ENCODE assay signal across 15 cellular contexts in the genomic region with DNA sequence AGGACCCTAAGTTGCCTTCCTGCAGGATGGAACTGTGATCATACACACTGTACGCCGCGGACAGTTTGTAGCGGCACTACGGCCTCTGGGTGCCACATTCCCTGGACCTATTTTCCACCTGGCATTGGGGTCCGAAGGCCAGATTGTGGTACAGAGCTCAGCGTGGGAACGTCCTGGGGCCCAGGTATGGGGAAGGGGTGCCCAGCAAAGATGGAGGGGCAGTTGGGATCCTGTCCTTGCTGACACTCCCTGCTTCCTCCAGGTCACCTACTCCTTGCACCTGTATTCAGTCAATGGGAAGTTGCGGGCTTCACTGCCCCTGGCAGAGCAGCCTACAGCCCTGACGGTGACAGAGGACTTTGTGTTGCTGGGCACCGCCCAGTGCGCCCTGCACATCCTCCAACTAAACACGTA. TPM values are rescaled to one million over a fixed set of nuclear protein-coding genes. Genes with fewer than 3 reads are reported as not detected.
DNase-seq lines count a peak whose midpoint lies in the region; ATAC-seq and TF ChIP-seq lines count a peak whose summit lies in the region.
"Had no signal": no experiment of that assay in that cellular context is flagged by ENCODE, and none has a peak within 500 bp of the region (broad histone marks: within the 10 kb centered on the region; RNA-seq: fewer than 3 reads in every experiment).

No MANE protein-coding gene starts in this region.

- H3K79me2 ChIP-seq in mammary epithelial cell (ENCODE audit: insufficient read depth, low read length), result no peaks in the 10 kb centered on the region

- H3K36me3 ChIP-seq in mammary epithelial cell (ENCODE audit: insufficient read depth, low read length), result peaks cover 6% of the 10 kb centered on the region
- peaks cover 35% of the 10 kb centered on the region for H3K36me3 ChIP-seq in upper lobe of right lung

- CTCF ChIA-PET in mammary epithelial cell (lab: Charles Lee; ENCODE audit: low non-redundant PET) (no interaction called here), MCF 10A (lab: Yijun Ruan, JAX) (interaction anchor here (1.4 kb wide), 1 partner anchor 10 kb away, joined by 3 read pairs; no protein-coding TSS in a partner anchor), activated B cell treated with CpG ODN at 0.5 μM for 24 hours (lab: Charles Lee) (no interaction called here)

- no peak overlapping the region for H3K9ac ChIP-seq in mammary epithelial cell (ENCODE audit: insufficient read depth, low read length)

- ATAC-seq in activated B cell treated with CpG ODN at 0.5 μM for 24 hours (ENCODE audit: low read depth) (no peak), left colon (no peak), upper lobe of right lung (no peak), GM21825 (IDR thresholded peaks at IDR 0.05; ENCODE audit: unreplicated experiment) (no peak)

- no peaks in the 10 kb centered on the region for H3K27me3 ChIP-seq in mammary epithelial cell (ENCODE audit: insufficient read depth, low read length)
- H3K27me3 ChIP-seq in upper lobe of right lung, result no peaks in the 10 kb centered on the region
- H3K27me3 ChIP-seq: vagina had no signal

- dilution Hi-C loops in mammary epithelial cell (cut with HindIII; ENCODE audit: low sequenced_read_pairs), result no loop called here

- no peak overlapping the region for H3K4me2 ChIP-seq in mammary epithelial cell (ENCODE audit: insufficient read depth, low read depth, low read length)

- TF ChIP-seq CTCF in mammary epithelial cell (conservative IDR thresholded peaks at IDR 0.05 in 1 of 2, IDR thresholded peaks at IDR 0.05 in 1 of 2; ENCODE audit: extremely low read depth in 1 of 2, insufficient read depth in 1 of 2, low read depth in 1 of 2, low read length in 2 of 2) (no peak), MCF 10A (IDR thresholded peaks at IDR 0.05; ENCODE audit: unreplicated experiment) (no peak), activated B cell treated with CpG ODN at 0.5 μM for 24 hours (IDR thresholded peaks at IDR 0.05) (no peak), upper lobe of right lung (IDR thresholded peaks at IDR 0.05) (no peak), GM13976 (IDR thresholded peaks at IDR 0.05; ENCODE audit: borderline replicate concordance, control extremely low read depth, extremely low read depth, insufficient read depth, missing control alignments) (no peak)

- no peak overlapping the region for H3K4me3 ChIP-seq in mammary epithelial cell (replicated peaks in 1 of 3; ENCODE audit: insufficient read depth in 1 of 3, low read depth in 2 of 3, low read length in 3 of 3)
- no peak overlapping the region for H3K4me3 ChIP-seq in upper lobe of right lung

- H3K4me3 Mint-ChIP-seq in MCF 10A (ENCODE audit: unreplicated experiment) (no peak overlapping the region), activated B cell treated with CpG ODN at 0.5 μM for 24 hours (peak overlapping the region; percentile 64)

- in situ Hi-C loops in mammary epithelial cell (cut with MboI; ENCODE audit: low sequenced_read_pairs in 2 of 2), result no loop called here
- in situ Hi-C loops in GM13976 (cut with MboI; ENCODE audit: low sequenced_read_pairs, unreplicated experiment), result loop anchor here (25.0 kb wide), 1 partner anchor 354 kb away; no protein-coding TSS in a partner anchor

- no peaks in the 10 kb centered on the region for H4K20me1 ChIP-seq in mammary epithelial cell (ENCODE audit: insufficient read depth, low read length)

- WGBS in mammary epithelial cell (ENCODE audit: low coverage, missing lambda C conversion rate), result 95% methylated on average over 12 of the region's 13 CpGs

- H3K9me3 ChIP-seq in mammary epithelial cell (replicated peaks; ENCODE audit: insufficient read depth, low read length), result no peaks in the 10 kb centered on the region
- H3K9me3 ChIP-seq in upper lobe of right lung, result no peaks in the 10 kb centered on the region
- H3K9me3 ChIP-seq: vagina had no signal

- intact Hi-C loops in mammary epithelial cell (cut with micrococcal nuclease) (no loop called here), MCF 10A (cut with micrococcal nuclease) (no loop called here), activated B cell treated with CpG ODN at 0.5 μM for 24 hours (cut with micrococcal nuclease) (loop anchor here (2.0 kb wide), 1 partner anchor 31 kb away; no protein-coding TSS in a partner anchor), left colon (cut with DNase I, micrococcal nuclease) (no loop called here), upper lobe of right lung (cut with DNase I) (no loop called here)

- H3K4me1 Mint-ChIP-seq in MCF 10A (ENCODE audit: insufficient read depth, unreplicated experiment), result no peaks in the 10 kb centered on the region
- peaks cover 13% of the 10 kb centered on the region for H3K4me1 Mint-ChIP-seq in activated B cell treated with CpG ODN at 0.5 μM for 24 hours

- DNase-seq in mammary epithelial cell (no peak), MCF 10A (ENCODE audit: unreplicated experiment) (no peak), activated B cell treated with CpG ODN at 0.5 μM for 24 hours (no peak), left colon (peak; percentile 5 to 24), upper lobe of right lung (peak; percentile 51), activated gamma-delta T cell treated with Interleukin-2 at 50 U/mL for 16 hours (no peak), GM13976 (ENCODE audit: low spot score) (no peak)
- DNase-seq: activated CD4-positive, alpha-beta T cell treated with anti-CD3 and anti-CD28 coated beads for 1 hour; hippocampal formation; mesenchymal stem cell; NCI-H226; stimulated activated CD4-positive, alpha-beta T cell treated with anti-CD3 and anti-CD28 coated beads, Interleukin-2, amount 100 ng/mL, for 24 hours had no signal

- POLR2A ChIA-PET in MCF 10A (lab: Yijun Ruan, JAX) (no interaction called here), activated B cell treated with CpG ODN at 0.5 μM for 24 hours (lab: Charles Lee) (no interaction called here)

- H3K9me3 Mint-ChIP-seq in MCF 10A (ENCODE audit: unreplicated experiment) (no peaks in the 10 kb centered on the region), activated B cell treated with CpG ODN at 0.5 μM for 24 hours (no peaks in the 10 kb centered on the region)
- H3K9me3 Mint-ChIP-seq: activated naive CD4-positive, alpha-beta T cell treated with anti-CD3 and anti-CD28 coated beads, Interleukin-2, amount 50 U/mL, for 72 hours had no signal

- BruUV-seq in mammary epithelial cell (replicated peaks; lab: Mats Ljungman, UMichigan) (TSS peak; percentile 21), MCF 10A (replicated peaks; lab: Mats Ljungman, UMichigan) (no TSS peak)

- no peak overlapping the region for H3K27ac ChIP-seq in mammary epithelial cell (ENCODE audit: insufficient read depth, low read depth, low read length)
- H3K27ac ChIP-seq in upper lobe of right lung, result no peak overlapping the region

- peaks cover 5% of the 10 kb centered on the region for H3K4me1 ChIP-seq in mammary epithelial cell (ENCODE audit: insufficient read depth, low read length)
- H3K4me1 ChIP-seq in upper lobe of right lung, result peaks cover 11% of the 10 kb centered on the region

- no peak overlapping the region for H2AFZ ChIP-seq in mammary epithelial cell (ENCODE audit: low read depth, low read length)

- H3K36me3 Mint-ChIP-seq in MCF 10A (ENCODE audit: insufficient read depth, unreplicated experiment) (peaks cover 31% of the 10 kb centered on the region), activated B cell treated with CpG ODN at 0.5 μM for 24 hours (ENCODE audit: low read depth) (peaks cover 36% of the 10 kb centered on the region)

- no peak overlapping the region for H3K27ac Mint-ChIP-seq in MCF 10A (ENCODE audit: low read depth, unreplicated experiment)
- H3K27ac Mint-ChIP-seq in activated B cell treated with CpG ODN at 0.5 μM for 24 hours, result no peak overlapping the region
- H3K27ac Mint-ChIP-seq: activated naive CD4-positive, alpha-beta T cell treated with anti-CD3 and anti-CD28 coated beads, Interleukin-2, amount 50 U/mL, for 72 hours had no signal

- H3K27me3 Mint-ChIP-seq in MCF 10A (ENCODE audit: insufficient read depth, unreplicated experiment) (no peaks in the 10 kb centered on the region), activated B cell treated with CpG ODN at 0.5 μM for 24 hours (no peaks in the 10 kb centered on the region)

RNA-seq across cellular contexts. Expression of a gene that starts 28.8 kb away (rescaled TPM):
- total RNA-seq in mammary epithelial cell (10 to 100 TPM; 21.3 to 42.3 TPM), MCF 10A (2022) (14.2 and 20.2 TPM in 2 replicates), activated B cell treated with CpG ODN at 0.5 μM for 24 hours (79.8 and 98.6 TPM in 2 replicates), left colon (10 to 100 TPM; 51.4 to 98.1 TPM), upper lobe of right lung (116 TPM)
- polyA plus RNA-seq in mammary epithelial cell, result 24.6 TPM
- polyA minus RNA-seq in mammary epithelial cell, result 63.5 TPM

RNA-seq across cellular contexts. Expression of a gene that starts 31.7 kb away (rescaled TPM):
- total RNA-seq in mammary epithelial cell (10 to 100 TPM; 17.8 to 42.1 TPM), MCF 10A (2022) (43.9 and 45.9 TPM in 2 replicates), activated B cell treated with CpG ODN at 0.5 μM for 24 hours (93.8 and 98.4 TPM in 2 replicates), left colon (10 to 100 TPM; 40.0 to 54.4 TPM), upper lobe of right lung (42.1 TPM)
- polyA plus RNA-seq in mammary epithelial cell, result 31.4 TPM
- polyA minus RNA-seq in mammary epithelial cell, result 19.6 TPM

Comparison
In these comparisons a context has a peak if more than half of its experiments do, and no peak if none do; other contexts are left out.
1. DNase-seq: peak in left colon (2 of 2) and upper lobe of right lung (single experiment); none in mammary epithelial cell (single experiment), MCF 10A (single experiment), activated B cell treated with CpG ODN at 0.5 μM for 24 hours (single experiment), activated gamma-delta T cell treated with Interleukin-2 at 50 U/mL for 16 hours (single experiment) and GM13976 (single experiment).